Comparison of ENCODE assay signal across 8 cellular contexts in genomic region chr18:3261035-3261392, GRCh38. TPM values are rescaled to one million over a fixed set of nuclear protein-coding genes. Genes with fewer than 3 reads are reported as not detected.
DNase-seq lines count a peak whose midpoint lies in the region; ATAC-seq and TF ChIP-seq lines count a peak whose summit lies in the region.

No MANE protein-coding gene starts in this region.

- H3K4me3 ChIP-seq in PC-3 (ENCODE audit: low read length) (peak overlapping the region; percentile 86), epithelial cell of esophagus (ENCODE audit: low read length) (peak overlapping the region; percentile 66)

- H3K9ac ChIP-seq in PC-3 (ENCODE audit: low read length), result peak overlapping the region; percentile 97

- no peaks in the 10 kb centered on the region for H3K27me3 ChIP-seq in PC-3 (ENCODE audit: low read length)

- H3K79me2 ChIP-seq in PC-3 (ENCODE audit: low read length), result peaks cover 70% of the 10 kb centered on the region

- ATAC-seq in PC-3, result no peak
- ATAC-seq in GM21381 (IDR thresholded peaks at IDR 0.05; ENCODE audit: unreplicated experiment), result no peak

- CTCF ChIA-PET in Calu3 (lab: Charles Lee), result no interaction called here
- CTCF ChIA-PET in PC-3 (lab: Charles Lee), result no interaction called here

- no peaks in the 10 kb centered on the region for H3K9me3 Mint-ChIP-seq in Calu3 (ENCODE audit: low read depth, unreplicated experiment)
- no peaks in the 10 kb centered on the region for H3K9me3 Mint-ChIP-seq in osteocyte (ENCODE audit: unreplicated experiment)

- peak overlapping the region; percentile 87 for H3K27ac ChIP-seq in PC-3 (ENCODE audit: low read length)

- no peaks in the 10 kb centered on the region for H3K9me2 ChIP-seq in PC-3 (replicated peaks; ENCODE audit: low read length)

- TSS peak; percentile 91 for BruUV-seq in Calu3 (replicated peaks; lab: Mats Ljungman, UMichigan)
- BruUV-seq in PC-3 (replicated peaks; lab: Mats Ljungman, UMichigan), result TSS peak; percentile 83

- H3K4me3 Mint-ChIP-seq in Calu3 (ENCODE audit: low read depth, unreplicated experiment) (peak overlapping the region; percentile 81), osteocyte (ENCODE audit: unreplicated experiment) (peak overlapping the region; percentile 87)

- H3K4me1 ChIP-seq in PC-3 (ENCODE audit: insufficient read depth, low read length), result peaks cover 53% of the 10 kb centered on the region

- H3K4me1 Mint-ChIP-seq in Calu3 (ENCODE audit: low read depth, unreplicated experiment), result peaks cover 60% of the 10 kb centered on the region
- H3K4me1 Mint-ChIP-seq in osteocyte (ENCODE audit: unreplicated experiment), result peaks cover 67% of the 10 kb centered on the region

- peaks cover 35% of the 10 kb centered on the region for H4K20me1 ChIP-seq in PC-3 (ENCODE audit: low read length)

- intact Hi-C loops in Calu3 (cut with micrococcal nuclease; ENCODE audit: unreplicated experiment) (no loop called here), PC-3 (cut with micrococcal nuclease) (loop anchor here (1.0 to 5.0 kb wide), 2 partner anchors 14 to 341 kb away; partner anchors contain the start of gene MYL12A), head of caudate nucleus (cut with DNase I) (no loop called here)

- H3K27ac Mint-ChIP-seq in Calu3 (ENCODE audit: unreplicated experiment) (peak overlapping the region; percentile 96), osteocyte (ENCODE audit: unreplicated experiment) (peak overlapping the region; percentile 97)

- TF ChIP-seq CTCF in Calu3 (IDR thresholded peaks at IDR 0.05; ENCODE audit: unreplicated experiment), result no peak
- TF ChIP-seq CTCF in PC-3 (conservative IDR thresholded peaks at IDR 0.05; ENCODE audit: low read depth, low read length), result no peak
- no peak for TF ChIP-seq CTCF in epithelial cell of esophagus (IDR thresholded peaks at IDR 0.05; ENCODE audit: insufficient read depth, low read depth, low read length, missing control alignments)
- TF ChIP-seq CTCF in osteocyte (IDR thresholded peaks at IDR 0.05), result no peak

- peaks cover 6% of the 10 kb centered on the region for H3F3A ChIP-seq in PC-3 (ENCODE audit: low read length, unreplicated experiment)

- H2AFZ ChIP-seq in PC-3 (ENCODE audit: low read length), result peak overlapping the region; percentile 89

- H3K36me3 Mint-ChIP-seq in Calu3 (ENCODE audit: insufficient read depth, unreplicated experiment) (peaks cover 86% of the 10 kb centered on the region), osteocyte (ENCODE audit: unreplicated experiment) (peaks cover 24% of the 10 kb centered on the region)

- no peaks in the 10 kb centered on the region for H3K27me3 Mint-ChIP-seq in Calu3 (ENCODE audit: unreplicated experiment)
- no peaks in the 10 kb centered on the region for H3K27me3 Mint-ChIP-seq in osteocyte (ENCODE audit: unreplicated experiment)

- H3K4me2 ChIP-seq in PC-3 (ENCODE audit: low read length), result peak overlapping the region; percentile 86

- POLR2A ChIA-PET in PC-3 (lab: Charles Lee; ENCODE audit: unreplicated experiment), result interaction anchor here (0.7 to 1.0 kb wide), 4 partner anchors 10 to 358 kb away, joined by 3 to 9 read pairs (median 5); no protein-coding TSS in a partner anchor

- peaks cover 16% of the 10 kb centered on the region for H3K36me3 ChIP-seq in PC-3 (ENCODE audit: low read depth, low read length)

- no peaks in the 10 kb centered on the region for H3K9me3 ChIP-seq in PC-3 (ENCODE audit: low read length)

- no peak for DNase-seq in Calu3
- DNase-seq in PC-3, result no peak
- DNase-seq in epithelial cell of esophagus (ENCODE audit: low read depth), result no peak
- no peak for DNase-seq in osteocyte (ENCODE audit: extremely low spot score, unreplicated experiment)
- DNase-seq in head of caudate nucleus, result no peak
- no peak for DNase-seq in NCI-H2081 (lab: John Stamatoyannopoulos, UW)
- DNase-seq in stimulated activated naive CD4-positive, alpha-beta T cell treated with Interleukin-2 at 50 U/mL for 16 hours (lab: John Stamatoyannopoulos, UW), result no peak

RNA-seq across cellular contexts. Expression of gene MYL12B, which starts 0.9 kb away (rescaled TPM):
- total RNA-seq in Calu3 (2022), result 523 and 564 TPM in 2 replicates
- total RNA-seq in PC-3 (2014; rRNA removed), result 233 and 308 TPM in 2 replicates
- 222 and 230 TPM in 2 replicates for total RNA-seq in osteocyte

RNA-seq across cellular contexts. Expression of gene MYL12A, which starts 13.4 kb away (rescaled TPM):
- total RNA-seq in Calu3 (2022), result 428 and 464 TPM in 2 replicates
- 254 and 329 TPM in 2 replicates for total RNA-seq in PC-3 (2014; rRNA removed)
- total RNA-seq in osteocyte, result 475 and 500 TPM in 2 replicates

RNA-seq across cellular contexts. Expression of gene MYOM1, which starts 41.2 kb away (rescaled TPM):
- total RNA-seq in Calu3 (2022), result 16.5 and 20.4 TPM in 2 replicates
- 0.07 and 0.12 TPM in 2 replicates for total RNA-seq in PC-3 (2014; rRNA removed)
- 0.46 and 0.63 TPM in 2 replicates for total RNA-seq in osteocyte

Comparison
In these comparisons a context has a peak if more than half of its experiments do, and no peak if none do; other contexts are left out.
1. RNA of gene MYOM1, which starts 41.2 kb away (total RNA-seq): 16.5 to 20.4 TPM in Calu3; 0.46 to 0.63 TPM in osteocyte and 0.07 to 0.12 TPM in PC-3; every median in the first group is over 10 times any median in the second.